ENCODE assay signal across 12 cellular contexts in the genomic region with DNA sequence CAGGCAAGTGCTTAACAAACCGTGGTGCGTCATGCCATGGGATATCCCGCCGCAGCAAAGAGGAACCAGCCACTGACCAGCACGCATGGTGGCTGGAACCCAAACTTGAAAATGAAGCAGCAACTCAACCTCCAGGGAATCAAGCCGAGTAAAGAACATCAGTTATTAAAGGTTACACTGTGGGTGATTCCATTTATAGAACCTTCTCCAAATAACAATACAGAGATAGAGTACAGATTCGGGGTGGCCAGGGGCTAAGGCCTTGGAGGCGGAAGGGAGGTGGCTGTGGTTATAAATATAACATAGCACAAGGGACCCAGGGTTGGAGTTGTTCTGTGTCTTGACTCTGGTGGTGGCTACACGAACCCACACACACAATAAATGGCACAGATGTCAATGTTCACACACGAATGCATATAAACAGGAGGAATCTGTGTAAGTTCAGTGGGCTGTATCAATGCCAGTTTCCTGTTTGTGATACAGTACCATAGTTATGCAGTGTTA.
DNase-seq lines count a peak whose midpoint lies in the region; ATAC-seq and TF ChIP-seq lines count a peak whose summit lies in the region.
"Had no signal": no experiment of that assay in that cellular context is flagged by ENCODE, and none has a peak within 500 bp of the region (broad histone marks: within the 10 kb centered on the region; RNA-seq: fewer than 3 reads in every experiment).

No MANE protein-coding gene starts in this region.

- TF ChIP-seq POLR2A in GM18505 (IDR thresholded peaks at IDR 0.05; ENCODE audit: borderline replicate concordance, extremely low read depth, insufficient read depth, insufficient read length): no peak

- H3K36me3 Mint-ChIP-seq in endothelial cell (ENCODE audit: low read depth, unreplicated experiment) (peaks cover 27% of the 10 kb centered on the region), progenitor cell of endocrine pancreas (ENCODE audit: insufficient read depth) (peaks cover 14% of the 10 kb centered on the region)
- H3K36me3 Mint-ChIP-seq in activated T-cell treated with anti-CD3 and anti-CD28 coated beads, Interleukin-2, amount 50 U/mL, for 24 hours (ENCODE audit: low read depth): peaks cover 83% of the 10 kb centered on the region

- ATAC-seq in GM18505 (IDR thresholded peaks at IDR 0.05; ENCODE audit: unreplicated experiment): peak; percentile 63
- ATAC-seq in GM21447 (IDR thresholded peaks at IDR 0.05; ENCODE audit: unreplicated experiment): peak; percentile 74
- ATAC-seq in HG03135 (IDR thresholded peaks at IDR 0.05; ENCODE audit: unreplicated experiment): peak; percentile 75
- ATAC-seq: pancreas had no signal

- no peak for DNase-seq in endothelial cell (ENCODE audit: low spot score)
- no peak for DNase-seq in activated CD4-positive, alpha-beta T cell treated with anti-CD3 and anti-CD28 coated beads, Interleukin-2, amount 50 U/mL, for 4 hours
- no peak for DNase-seq in activated T-cell treated with anti-CD3 and anti-CD28 coated beads, Interleukin-2, amount 50 U/mL, for 24 hours
- no peak for DNase-seq in progenitor cell of endocrine pancreas (ENCODE audit: low spot score, unreplicated experiment)
- no peak for DNase-seq in UCSD-AML1 (lab: John Stamatoyannopoulos, UW; ENCODE audit: unreplicated experiment)
- DNase-seq: activated T-cell treated with anti-CD3 and anti-CD28 coated beads for 4 hours, DND-41, NCI-H187, pancreas had no signal

- H3K4me1 Mint-ChIP-seq in endothelial cell (ENCODE audit: unreplicated experiment): no peaks in the 10 kb centered on the region
- peaks cover 7% of the 10 kb centered on the region for H3K4me1 Mint-ChIP-seq in activated T-cell treated with anti-CD3 and anti-CD28 coated beads, Interleukin-2, amount 50 U/mL, for 24 hours (ENCODE audit: low read depth)
- H3K4me1 Mint-ChIP-seq in progenitor cell of endocrine pancreas (ENCODE audit: low read depth): no peaks in the 10 kb centered on the region

- H3K27ac Mint-ChIP-seq in endothelial cell (ENCODE audit: unreplicated experiment) (peak overlapping the region; percentile 1), progenitor cell of endocrine pancreas (no peak overlapping the region)
- H3K27ac Mint-ChIP-seq in activated T-cell treated with anti-CD3 and anti-CD28 coated beads, Interleukin-2, amount 50 U/mL, for 24 hours: no peak overlapping the region

- H3K27me3 Mint-ChIP-seq in endothelial cell (ENCODE audit: unreplicated experiment) (peaks cover 2% of the 10 kb centered on the region), progenitor cell of endocrine pancreas (no peaks in the 10 kb centered on the region)
- no peaks in the 10 kb centered on the region for H3K27me3 Mint-ChIP-seq in activated T-cell treated with anti-CD3 and anti-CD28 coated beads, Interleukin-2, amount 50 U/mL, for 24 hours

- no peak for TF ChIP-seq CTCF in endothelial cell (IDR thresholded peaks at IDR 0.05; ENCODE audit: unreplicated experiment)
- no peak for TF ChIP-seq CTCF in progenitor cell of endocrine pancreas (IDR thresholded peaks at IDR 0.05; ENCODE audit: unreplicated experiment)

- H3K9me3 Mint-ChIP-seq in endothelial cell (ENCODE audit: unreplicated experiment) (no peaks in the 10 kb centered on the region), progenitor cell of endocrine pancreas (ENCODE audit: low read depth) (peaks cover 10% of the 10 kb centered on the region)
- H3K9me3 Mint-ChIP-seq in activated T-cell treated with anti-CD3 and anti-CD28 coated beads, Interleukin-2, amount 50 U/mL, for 24 hours: peaks cover 12% of the 10 kb centered on the region

- H3K4me3 Mint-ChIP-seq in endothelial cell (ENCODE audit: unreplicated experiment) (peak overlapping the region; percentile 21), progenitor cell of endocrine pancreas (ENCODE audit: low read depth) (no peak overlapping the region)
- no peak overlapping the region for H3K4me3 Mint-ChIP-seq in activated T-cell treated with anti-CD3 and anti-CD28 coated beads, Interleukin-2, amount 50 U/mL, for 24 hours
